1 cellular context compared by ENCODE assay signal in the genomic region with DNA sequence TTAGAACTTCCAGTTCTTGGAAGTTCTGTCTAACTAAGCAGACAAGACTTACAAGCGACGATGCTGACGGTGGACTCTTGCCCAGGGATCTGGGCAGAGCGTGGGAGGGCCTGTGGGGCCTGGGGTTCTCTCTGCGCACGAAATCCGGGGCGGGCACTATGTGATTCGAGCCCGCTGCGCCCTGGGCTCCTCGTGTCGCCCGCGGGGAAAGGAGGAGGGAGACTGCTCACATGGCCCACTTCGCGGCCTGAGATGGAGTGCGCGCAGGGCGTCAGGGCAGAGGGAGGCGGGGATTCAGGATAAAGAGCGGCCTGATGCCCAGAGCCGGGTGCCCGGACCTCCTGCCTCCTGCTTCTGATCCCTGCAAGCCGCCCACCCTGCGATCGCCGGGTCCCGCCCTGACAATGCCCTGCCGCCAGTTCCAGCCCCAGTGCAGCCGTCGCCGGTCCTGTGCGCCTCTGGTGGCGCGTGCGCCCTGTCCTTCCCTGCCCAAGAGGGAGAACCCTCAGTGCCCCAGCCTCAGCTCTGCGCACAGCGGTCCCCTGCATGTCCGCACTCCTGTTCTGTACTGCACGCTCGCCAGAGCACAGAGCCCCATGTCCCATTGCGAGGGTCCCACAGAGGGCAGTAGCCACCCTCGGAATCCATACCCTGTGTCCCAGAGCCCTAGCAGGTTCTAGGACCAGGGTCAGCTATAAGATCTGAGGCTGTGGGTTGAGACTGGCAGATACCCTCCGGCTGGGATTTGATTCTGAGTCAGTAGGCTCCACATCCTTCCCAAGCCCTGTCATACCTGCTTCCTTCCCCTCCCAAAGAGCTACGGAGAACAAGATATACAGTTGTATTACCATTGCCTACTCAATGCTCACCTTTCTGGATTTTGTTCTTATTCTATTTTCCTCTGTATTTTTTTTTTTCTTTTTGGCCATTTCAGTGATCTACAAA.
TF ChIP-seq lines count a peak whose summit lies in the region.

No MANE protein-coding gene starts in this region.

TF ChIP-seq in WTC11, 78 proteins besides CTCF, POLR2A, EP300 and RAD21 (continued from another document):
- TF ChIP-seq, protein P1, sequence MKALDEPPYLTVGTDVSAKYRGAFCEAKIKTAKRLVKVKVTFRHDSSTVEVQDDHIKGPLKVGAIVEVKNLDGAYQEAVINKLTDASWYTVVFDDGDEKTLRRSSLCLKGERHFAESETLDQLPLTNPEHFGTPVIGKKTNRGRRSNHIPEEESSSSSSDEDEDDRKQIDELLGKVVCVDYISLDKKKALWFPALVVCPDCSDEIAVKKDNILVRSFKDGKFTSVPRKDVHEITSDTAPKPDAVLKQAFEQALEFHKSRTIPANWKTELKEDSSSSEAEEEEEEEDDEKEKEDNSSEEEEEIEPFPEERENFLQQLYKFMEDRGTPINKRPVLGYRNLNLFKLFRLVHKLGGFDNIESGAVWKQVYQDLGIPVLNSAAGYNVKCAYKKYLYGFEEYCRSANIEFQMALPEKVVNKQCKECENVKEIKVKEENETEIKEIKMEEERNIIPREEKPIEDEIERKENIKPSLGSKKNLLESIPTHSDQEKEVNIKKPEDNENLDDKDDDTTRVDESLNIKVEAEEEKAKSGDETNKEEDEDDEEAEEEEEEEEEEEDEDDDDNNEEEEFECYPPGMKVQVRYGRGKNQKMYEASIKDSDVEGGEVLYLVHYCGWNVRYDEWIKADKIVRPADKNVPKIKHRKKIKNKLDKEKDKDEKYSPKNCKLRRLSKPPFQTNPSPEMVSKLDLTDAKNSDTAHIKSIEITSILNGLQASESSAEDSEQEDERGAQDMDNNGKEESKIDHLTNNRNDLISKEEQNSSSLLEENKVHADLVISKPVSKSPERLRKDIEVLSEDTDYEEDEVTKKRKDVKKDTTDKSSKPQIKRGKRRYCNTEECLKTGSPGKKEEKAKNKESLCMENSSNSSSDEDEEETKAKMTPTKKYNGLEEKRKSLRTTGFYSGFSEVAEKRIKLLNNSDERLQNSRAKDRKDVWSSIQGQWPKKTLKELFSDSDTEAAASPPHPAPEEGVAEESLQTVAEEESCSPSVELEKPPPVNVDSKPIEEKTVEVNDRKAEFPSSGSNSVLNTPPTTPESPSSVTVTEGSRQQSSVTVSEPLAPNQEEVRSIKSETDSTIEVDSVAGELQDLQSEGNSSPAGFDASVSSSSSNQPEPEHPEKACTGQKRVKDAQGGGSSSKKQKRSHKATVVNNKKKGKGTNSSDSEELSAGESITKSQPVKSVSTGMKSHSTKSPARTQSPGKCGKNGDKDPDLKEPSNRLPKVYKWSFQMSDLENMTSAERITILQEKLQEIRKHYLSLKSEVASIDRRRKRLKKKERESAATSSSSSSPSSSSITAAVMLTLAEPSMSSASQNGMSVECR (CRISPR knock-in tag; IDR thresholded peaks at IDR 0.05; ENCODE audit: borderline replicate concordance), result peak; percentile 50; the same call in 1 of the 2 replicates
- TF ChIP-seq, protein P2, sequence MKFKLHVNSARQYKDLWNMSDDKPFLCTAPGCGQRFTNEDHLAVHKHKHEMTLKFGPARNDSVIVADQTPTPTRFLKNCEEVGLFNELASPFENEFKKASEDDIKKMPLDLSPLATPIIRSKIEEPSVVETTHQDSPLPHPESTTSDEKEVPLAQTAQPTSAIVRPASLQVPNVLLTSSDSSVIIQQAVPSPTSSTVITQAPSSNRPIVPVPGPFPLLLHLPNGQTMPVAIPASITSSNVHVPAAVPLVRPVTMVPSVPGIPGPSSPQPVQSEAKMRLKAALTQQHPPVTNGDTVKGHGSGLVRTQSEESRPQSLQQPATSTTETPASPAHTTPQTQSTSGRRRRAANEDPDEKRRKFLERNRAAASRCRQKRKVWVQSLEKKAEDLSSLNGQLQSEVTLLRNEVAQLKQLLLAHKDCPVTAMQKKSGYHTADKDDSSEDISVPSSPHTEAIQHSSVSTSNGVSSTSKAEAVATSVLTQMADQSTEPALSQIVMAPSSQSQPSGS (CRISPR knock-in tag; IDR thresholded peaks at IDR 0.05; ENCODE audit: borderline replicate concordance, low read depth), result no peak
- TF ChIP-seq, protein P3, sequence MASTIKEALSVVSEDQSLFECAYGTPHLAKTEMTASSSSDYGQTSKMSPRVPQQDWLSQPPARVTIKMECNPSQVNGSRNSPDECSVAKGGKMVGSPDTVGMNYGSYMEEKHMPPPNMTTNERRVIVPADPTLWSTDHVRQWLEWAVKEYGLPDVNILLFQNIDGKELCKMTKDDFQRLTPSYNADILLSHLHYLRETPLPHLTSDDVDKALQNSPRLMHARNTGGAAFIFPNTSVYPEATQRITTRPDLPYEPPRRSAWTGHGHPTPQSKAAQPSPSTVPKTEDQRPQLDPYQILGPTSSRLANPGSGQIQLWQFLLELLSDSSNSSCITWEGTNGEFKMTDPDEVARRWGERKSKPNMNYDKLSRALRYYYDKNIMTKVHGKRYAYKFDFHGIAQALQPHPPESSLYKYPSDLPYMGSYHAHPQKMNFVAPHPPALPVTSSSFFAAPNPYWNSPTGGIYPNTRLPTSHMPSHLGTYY (CRISPR knock-in tag; IDR thresholded peaks at IDR 0.05), result no peak
- TF ChIP-seq ZNF423 (CRISPR knock-in tag; IDR thresholded peaks at IDR 0.05), result no peak
- TF ChIP-seq HMGA2 (CRISPR knock-in tag; IDR thresholded peaks at IDR 0.05), result no peak
- TF ChIP-seq ZNF138 (CRISPR knock-in tag; conservative IDR thresholded peaks at IDR 0.05), result peak; percentile 87
- TF ChIP-seq, protein P4, sequence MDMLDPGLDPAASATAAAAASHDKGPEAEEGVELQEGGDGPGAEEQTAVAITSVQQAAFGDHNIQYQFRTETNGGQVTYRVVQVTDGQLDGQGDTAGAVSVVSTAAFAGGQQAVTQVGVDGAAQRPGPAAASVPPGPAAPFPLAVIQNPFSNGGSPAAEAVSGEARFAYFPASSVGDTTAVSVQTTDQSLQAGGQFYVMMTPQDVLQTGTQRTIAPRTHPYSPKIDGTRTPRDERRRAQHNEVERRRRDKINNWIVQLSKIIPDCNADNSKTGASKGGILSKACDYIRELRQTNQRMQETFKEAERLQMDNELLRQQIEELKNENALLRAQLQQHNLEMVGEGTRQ (CRISPR knock-in tag; IDR thresholded peaks at IDR 0.05), result no peak
- TF ChIP-seq CREB1 (CRISPR knock-in tag; IDR thresholded peaks at IDR 0.05), result peak; percentile 42; the same call in 1 of the 2 replicates
